ENCODE assay signal across 12 cellular contexts in genomic region chr5:169029661-169030274, GRCh38.
DNase-seq lines count a peak whose midpoint lies in the region; ATAC-seq and TF ChIP-seq lines count a peak whose summit lies in the region.
"Had no signal": no experiment of that assay in that cellular context is flagged by ENCODE, and none has a peak within 500 bp of the region (broad histone marks: within the 10 kb centered on the region; RNA-seq: fewer than 3 reads in every experiment).

No MANE protein-coding gene starts in this region.

- H3K4me3 Mint-ChIP-seq in CD8-positive, alpha-beta memory T cell, result no peak overlapping the region

- peaks cover 0 to 4% (median 0%) of the 10 kb centered on the region in 5 donors for H3K9me3 Mint-ChIP-seq in CD8-positive, alpha-beta memory T cell

- no peaks in the 10 kb centered on the region for H3K9me3 ChIP-seq in thoracic aorta
- no peaks in the 10 kb centered on the region for H3K9me3 ChIP-seq in CD8-positive, alpha-beta memory T cell (ENCODE audit: low read length)

- TF ChIP-seq CTCF in thoracic aorta (IDR thresholded peaks at IDR 0.05), result no peak

- no peaks in the 10 kb centered on the region for H3K36me3 ChIP-seq in thoracic aorta
- no peaks in the 10 kb centered on the region for H3K36me3 ChIP-seq in CD8-positive, alpha-beta memory T cell (ENCODE audit: insufficient read depth, low read length)
- H3K36me3 ChIP-seq: spleen had no signal

- in situ Hi-C loops in SK-MEL-5 (cut with HindIII; ENCODE audit: low pct_unique_long_range_greater_than_20kb, low sequenced_read_pairs), result no loop called here

- H3K4me1 ChIP-seq in thoracic aorta (ENCODE audit: control insufficient read depth in 1 of 2, low read depth in 2 of 2), result peaks cover 20 to 50% of the 10 kb centered on the region in 2 donors
- no peaks in the 10 kb centered on the region for H3K4me1 ChIP-seq in CD8-positive, alpha-beta memory T cell (ENCODE audit: insufficient read depth, low read length)

- H3K27ac Mint-ChIP-seq in CD8-positive, alpha-beta memory T cell, result no peak overlapping the region

- no peaks in the 10 kb centered on the region for H3K36me3 Mint-ChIP-seq in CD8-positive, alpha-beta memory T cell

- peak; percentile 53 for ATAC-seq in thoracic aorta (ENCODE audit: insufficient number of reproducible peaks, low FRiP score, low read depth)
- ATAC-seq in HG02981 (IDR thresholded peaks at IDR 0.05; ENCODE audit: unreplicated experiment), result no peak
- no peak for ATAC-seq in GM19455 (IDR thresholded peaks at IDR 0.05; ENCODE audit: unreplicated experiment)

- CTCF ChIA-PET in CD8-positive, alpha-beta memory T cell (lab: Charles Lee), result no interaction called here

- H3K4me3 ChIP-seq in thoracic aorta, result no peak overlapping the region
- H3K4me3 ChIP-seq in CD8-positive, alpha-beta memory T cell (ENCODE audit: low read length), result no peak overlapping the region
- H3K4me3 ChIP-seq: lung, spleen had no signal

- H3K27me3 Mint-ChIP-seq in CD8-positive, alpha-beta memory T cell, result peaks cover 4 to 6% of the 10 kb centered on the region in 2 donors

- H3K4me1 Mint-ChIP-seq in CD8-positive, alpha-beta memory T cell, result no peaks in the 10 kb centered on the region

- peak overlapping the region; percentile 35 to 37 for H3K27ac ChIP-seq in thoracic aorta
- H3K27ac ChIP-seq in CD8-positive, alpha-beta memory T cell (ENCODE audit: low read depth, low read length), result no peak overlapping the region
- H3K27ac ChIP-seq: spleen had no signal

- POLR2A ChIA-PET in CD8-positive, alpha-beta memory T cell (lab: Charles Lee), result no interaction called here

- no peaks in the 10 kb centered on the region for H3K27me3 ChIP-seq in thoracic aorta (replicated peaks; ENCODE audit: insufficient read depth)
- no peaks in the 10 kb centered on the region for H3K27me3 ChIP-seq in CD8-positive, alpha-beta memory T cell (ENCODE audit: insufficient read depth, low read length, poor library complexity, severe bottlenecking)
- H3K27me3 ChIP-seq: spleen had no signal

- peak; percentile 21 for DNase-seq in NCI-H748 (lab: John Stamatoyannopoulos, UW; ENCODE audit: unreplicated experiment)
- no peak for DNase-seq in NCI-H748 treated with DMSO at 0.1 percent for 48 hours (lab: John Stamatoyannopoulos, UW)
- DNase-seq in SK-MEL-5 (ENCODE audit: low read depth, low spot score), result peak; percentile 42
- DNase-seq in kidney glomerular epithelial cell (lab: John Stamatoyannopoulos, UW), result peak; percentile 24
- DNase-seq in thoracic aorta (ENCODE audit: low spot score), result no peak
- no peak for DNase-seq in CD8-positive, alpha-beta memory T cell
- DNase-seq: activated CD4-positive, alpha-beta T cell treated with anti-CD3 and anti-CD28 coated beads, Interleukin-2, amount 50 U/mL, for 48 hours; NCI-H510A treated with DMSO at 0.1 percent for 48 hours; spleen had no signal

Comparison
In these comparisons a context has a peak if more than half of its experiments do, and no peak if none do; other contexts are left out.
1. DNase-seq: peak in NCI-H748 (single experiment), SK-MEL-5 (single experiment) and kidney glomerular epithelial cell (single experiment); none in NCI-H748 treated with DMSO at 0.1 percent for 48 hours (single experiment), thoracic aorta (single experiment) and CD8-positive, alpha-beta memory T cell (0 of 5).